1 cellular context compared by ENCODE assay signal in genomic region chr1:235074335-235075120, GRCh38.
TF ChIP-seq lines count a peak whose summit lies in the region.

No MANE protein-coding gene starts in this region.

TF ChIP-seq in SK-N-SH, 30 proteins besides CTCF, POLR2A, EP300 and RAD21 (continued from another document):
- TF ChIP-seq ZBTB33 (IDR thresholded peaks at IDR 0.05; ENCODE audit: borderline replicate concordance, low read depth) (no peak), ELF1 (IDR thresholded peaks at IDR 0.05) (no peak)
TF ChIP-seq in SK-N-SH: peak in this region for 9.
